Comparison of ENCODE assay signal across 13 cellular contexts in genomic region chr3:73143821-73144237, GRCh38.
A peak's percentile ranks its signal among the peaks of the same experiment; 100 is the strongest.
DNase-seq lines count a peak whose midpoint lies in the region; ATAC-seq and TF ChIP-seq lines count a peak whose summit lies in the region.
"Had no signal": no experiment of that assay in that cellular context is flagged by ENCODE, and none has a peak within 500 bp of the region (broad histone marks: within the 10 kb centered on the region; RNA-seq: fewer than 3 reads in every experiment).

No MANE protein-coding gene starts in this region.

- no peak for ATAC-seq in GM19351 (IDR thresholded peaks at IDR 0.05; ENCODE audit: unreplicated experiment)

- DNase-seq in NCI-H748 treated with DMSO at 0.1 percent for 48 hours (lab: John Stamatoyannopoulos, UW) (peak; percentile 15), fibroblast of mammary gland (ENCODE audit: low read depth) (peak; percentile 30), osteoblast (ENCODE audit: insufficient read length, low spot score, missing footprints) (peak; percentile 42), substantia nigra (lab: John Stamatoyannopoulos, UW) (no peak), iPS-NIHi11 (ENCODE audit: low spot score) (no peak), RWPE1 (ENCODE audit: low spot score) (no peak)
- DNase-seq: DMS79 treated with DMSO at 0.1 percent for 48 hours, IMR-90, NCI-H510A, transverse colon had no signal

- H2AFZ ChIP-seq in osteoblast (ENCODE audit: low read length) = no peak overlapping the region

- TF ChIP-seq CTCF in HEK293 (tag by site-specific recombination; IDR thresholded peaks at IDR 0.05) (no peak), fibroblast of mammary gland (conservative IDR thresholded peaks at IDR 0.05; ENCODE audit: control insufficient read depth, insufficient read depth, low read depth, low read length) (no peak), osteoblast (IDR thresholded peaks at IDR 0.05; ENCODE audit: extremely low read depth, low read depth, low read length) (no peak), RWPE1 (conservative IDR thresholded peaks at IDR 0.05; ENCODE audit: low read depth) (no peak)

- H3K27me3 ChIP-seq in osteoblast (ENCODE audit: insufficient read depth, low read length) = peaks cover 11% of the 10 kb centered on the region
- H3K27me3 ChIP-seq: transverse colon had no signal

- POLR2A ChIA-PET in HEK293 (lab: Yijun Ruan, JAX) (no interaction called here), RWPE1 (lab: Yijun Ruan, JAX; ENCODE audit: low non-redundant PET) (no interaction called here)

- no peaks in the 10 kb centered on the region for H4K20me1 ChIP-seq in osteoblast (ENCODE audit: insufficient read depth, low read length)

- H3K27ac ChIP-seq in HEK293 (ENCODE audit: extremely low read depth, low read depth, low read length) (peak overlapping the region; percentile 60), osteoblast (ENCODE audit: low read depth, low read length) (no peak overlapping the region), substantia nigra (ENCODE audit: low read depth, low read length, poor library complexity, severe bottlenecking) (no peak overlapping the region), RWPE1 (no peak overlapping the region)
- H3K27ac ChIP-seq: psoas muscle, transverse colon had no signal

- H3K4me1 ChIP-seq in HEK293 (ENCODE audit: control insufficient read depth, insufficient read depth, low read length) = peaks cover 15% of the 10 kb centered on the region
- no peaks in the 10 kb centered on the region for H3K4me1 ChIP-seq in osteoblast (ENCODE audit: insufficient read depth, low read length)
- H3K4me1 ChIP-seq: psoas muscle had no signal

- H3K4me2 ChIP-seq in osteoblast (ENCODE audit: insufficient read depth, low read length) = no peak overlapping the region

- H3K79me2 ChIP-seq in osteoblast (ENCODE audit: insufficient read depth, low read length) = no peaks in the 10 kb centered on the region

- no peak overlapping the region for H3K4me3 ChIP-seq in HEK293 (ENCODE audit: low read depth, low read length)
- H3K4me3 ChIP-seq in fibroblast of mammary gland (ENCODE audit: control insufficient read depth, low read depth, low read length) = no peak overlapping the region
- H3K4me3 ChIP-seq in osteoblast (ENCODE audit: insufficient read depth, low read length) = no peak overlapping the region
- H3K4me3 ChIP-seq: psoas muscle, transverse colon had no signal

- CTCF ChIA-PET in HEK293 (lab: Yijun Ruan, JAX) (interaction anchor here (0.7 kb wide), 1 partner anchor 257 kb away, joined by 3 read pairs; no protein-coding TSS in a partner anchor), RWPE1 (lab: Yijun Ruan, JAX) (no interaction called here)

- H3K36me3 ChIP-seq in HEK293 (ENCODE audit: control insufficient read depth in 2 of 2, insufficient read depth in 1 of 2, low read length in 2 of 2) (no peaks in the 10 kb centered on the region), osteoblast (ENCODE audit: insufficient read depth, low read length) (no peaks in the 10 kb centered on the region)
- H3K36me3 ChIP-seq: transverse colon had no signal

- H3K9me3 ChIP-seq in HEK293 (ENCODE audit: control insufficient read depth, insufficient read depth, low read depth, low read length) (no peaks in the 10 kb centered on the region), osteoblast (ENCODE audit: low read depth, low read length) (no peaks in the 10 kb centered on the region)
- H3K9me3 ChIP-seq: psoas muscle, transverse colon had no signal

TF ChIP-seq in HEK293, 187 proteins besides CTCF, POLR2A, EP300 and RAD21 (continues in another document):
- TF ChIP-seq ZNF398 (tag by site-specific recombination; IDR thresholded peaks at IDR 0.05) = 0 out of 2 replicates have a peak, but pooled peaks have one; percentile 18
- no peak for TF ChIP-seq SETDB1 (IDR thresholded peaks at IDR 0.05; ENCODE audit: insufficient read length, low read length)
- peak; percentile 58; the same call in 1 of the 2 replicates for TF ChIP-seq KLF10 (tag by site-specific recombination; IDR thresholded peaks at IDR 0.05)
- no peak for TF ChIP-seq ZNF202 (tag by site-specific recombination; IDR thresholded peaks at IDR 0.05; ENCODE audit: borderline replicate concordance)
- no peak for TF ChIP-seq ZNF514 (tag by site-specific recombination; IDR thresholded peaks at IDR 0.05)
- TF ChIP-seq ZNF488 (tag by site-specific recombination; IDR thresholded peaks at IDR 0.05) = peak; percentile 50; the same call in 1 of the 2 replicates
- no peak for TF ChIP-seq ZBTB49 (tag by site-specific recombination; IDR thresholded peaks at IDR 0.05; ENCODE audit: low read depth)
- TF ChIP-seq SP2 (tag by site-specific recombination; IDR thresholded peaks at IDR 0.05) = no peak
- no peak for TF ChIP-seq ZNF624 (tag by site-specific recombination; IDR thresholded peaks at IDR 0.05)
- no peak for TF ChIP-seq ZNF792 (tag by site-specific recombination; IDR thresholded peaks at IDR 0.05)
- TF ChIP-seq ZNF155 (tag by site-specific recombination; IDR thresholded peaks at IDR 0.05) = no peak
- TF ChIP-seq ZNF2 (tag by site-specific recombination; IDR thresholded peaks at IDR 0.05) = 0 out of 2 replicates have a peak, but pooled peaks have one; percentile 34
- TF ChIP-seq ZNF394 (tag by site-specific recombination; IDR thresholded peaks at IDR 0.05; ENCODE audit: borderline replicate concordance) = peak; percentile 45; the same call in 1 of the 2 replicates
- TF ChIP-seq ZNF324 (tag by site-specific recombination; IDR thresholded peaks at IDR 0.05) = no peak
- TF ChIP-seq ZNF366 (tag by site-specific recombination; conservative IDR thresholded peaks at IDR 0.05) = peak; percentile 75

Comparison
In these comparisons a context has a peak if more than half of its experiments do, and no peak if none do; other contexts are left out.
1. DNase-seq: peak in NCI-H748 treated with DMSO at 0.1 percent for 48 hours (single experiment), fibroblast of mammary gland (single experiment) and osteoblast (single experiment); none in substantia nigra (0 of 49), iPS-NIHi11 (single experiment) and RWPE1 (single experiment).